ENCODE assay signal across 13 cellular contexts in the genomic region with DNA sequence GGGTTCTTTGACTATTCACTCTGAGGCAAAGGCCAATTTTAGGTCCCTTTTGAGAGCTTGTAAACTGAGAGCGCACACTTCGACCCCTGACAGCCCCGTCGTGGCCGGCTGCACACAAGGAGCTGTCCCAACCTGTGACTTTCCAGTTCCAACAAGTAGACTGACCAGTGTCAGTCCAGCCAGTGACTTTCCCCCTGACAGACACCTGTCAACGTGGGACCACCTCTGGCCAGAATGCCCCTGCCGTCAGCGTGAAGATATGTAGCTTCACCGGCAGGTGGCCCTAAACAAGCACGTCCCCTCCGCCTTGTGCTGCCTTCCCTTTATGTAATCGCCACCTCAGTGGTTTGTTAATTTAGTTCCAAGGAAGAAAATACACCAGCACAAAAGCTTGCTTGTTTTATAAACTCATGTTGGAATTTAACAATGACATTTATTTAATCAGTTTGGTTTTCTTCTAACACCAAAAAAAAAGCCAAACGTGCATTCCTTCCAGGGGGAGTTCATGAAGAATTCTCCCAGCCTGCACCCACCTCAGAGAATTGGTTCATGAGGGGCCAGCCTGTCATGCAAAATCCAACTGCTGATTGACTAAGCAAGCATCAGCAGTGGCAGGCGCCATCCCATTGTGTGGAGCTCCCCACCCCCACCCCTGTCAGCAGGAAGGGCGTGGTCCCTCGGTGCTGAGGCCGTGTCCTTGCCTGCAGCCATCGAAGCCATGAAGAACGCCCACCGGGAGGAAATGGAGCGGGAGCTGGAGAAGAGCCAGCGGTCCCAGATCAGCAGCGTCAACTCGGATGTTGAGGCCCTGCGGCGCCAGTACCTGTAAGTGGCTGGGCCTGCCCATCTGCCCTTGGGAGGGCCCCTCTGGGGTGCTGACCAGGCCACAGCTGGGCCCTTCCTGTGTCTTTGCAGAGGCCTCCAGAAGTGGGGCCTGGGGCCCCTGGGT. TPM values are rescaled to one million over a fixed set of nuclear protein-coding genes. Genes with fewer than 3 reads are reported as not detected.
DNase-seq lines count a peak whose midpoint lies in the region; ATAC-seq, FAIRE-seq and TF ChIP-seq lines count a peak whose summit lies in the region.
"Had no signal": no experiment of that assay in that cellular context is flagged by ENCODE, and none has a peak within 500 bp of the region (broad histone marks: within the 10 kb centered on the region; RNA-seq: fewer than 3 reads in every experiment).

No MANE protein-coding gene starts in this region.

- no peak for DNase-seq in activated naive CD8-positive, alpha-beta T cell treated with anti-CD3 and anti-CD28 coated beads for 36 hours
- DNase-seq in astrocyte (ENCODE audit: low read depth) (no peak), right atrium auricular region (ENCODE audit: low spot score) (peak; percentile 64), type B pancreatic cell (ENCODE audit: extremely low spot score, unreplicated experiment) (no peak)
- no peak for DNase-seq in activated naive CD4-positive, alpha-beta T cell treated with anti-CD3 and anti-CD28 coated beads for 36 hours
- DNase-seq: activated CD4-positive, alpha-beta T cell treated with anti-CD3 and anti-CD28 coated beads, Interleukin-2, amount 10 ng/mL, durations not matched to agents 24 days and 14 days; GDM1; stimulated activated naive CD4-positive, alpha-beta T cell had no signal

- peaks cover 5% of the 10 kb centered on the region for H3K79me2 ChIP-seq in astrocyte (ENCODE audit: insufficient read depth, low read length)

- no peak overlapping the region for H3K4me3 Mint-ChIP-seq in activated naive CD8-positive, alpha-beta T cell
- H3K4me3 Mint-ChIP-seq in activated naive CD8-positive, alpha-beta T cell treated with anti-CD3 and anti-CD28 coated beads for 36 hours, result no peak overlapping the region
- no peak overlapping the region for H3K4me3 Mint-ChIP-seq in astrocyte (ENCODE audit: unreplicated experiment)
- no peak overlapping the region for H3K4me3 Mint-ChIP-seq in type B pancreatic cell
- no peak overlapping the region for H3K4me3 Mint-ChIP-seq in activated naive CD4-positive, alpha-beta T cell treated with anti-CD3 and anti-CD28 coated beads for 36 hours
- H3K4me3 Mint-ChIP-seq: activated CD4-positive, alpha-beta T cell treated with anti-CD3 and anti-CD28 coated beads, Interleukin-2, amount 10 ng/mL, durations not matched to agents 24 days and 14 days had no signal

- peak overlapping the region; percentile 50 for H3K27ac Mint-ChIP-seq in activated naive CD8-positive, alpha-beta T cell
- H3K27ac Mint-ChIP-seq in activated naive CD8-positive, alpha-beta T cell treated with anti-CD3 and anti-CD28 coated beads for 36 hours, result no peak overlapping the region
- H3K27ac Mint-ChIP-seq in astrocyte (ENCODE audit: unreplicated experiment) (no peak overlapping the region), type B pancreatic cell (no peak overlapping the region)
- H3K27ac Mint-ChIP-seq in activated naive CD4-positive, alpha-beta T cell treated with anti-CD3 and anti-CD28 coated beads for 36 hours, result no peak overlapping the region

- no peaks in the 10 kb centered on the region for H3K27me3 ChIP-seq in astrocyte (ENCODE audit: insufficient read depth, low read length)
- no peaks in the 10 kb centered on the region for H3K27me3 ChIP-seq in right atrium auricular region

- H3K9ac ChIP-seq in astrocyte (ENCODE audit: low read length), result no peak overlapping the region

- CTCF ChIA-PET in activated naive CD4-positive, alpha-beta T cell treated with anti-CD3 and anti-CD28 coated beads for 36 hours (lab: Charles Lee), result interaction anchor here (0.7 to 1.0 kb wide), 2 partner anchors 9 to 24 kb away, joined by 3 read pairs; no protein-coding TSS in a partner anchor

- H3K36me3 Mint-ChIP-seq in activated naive CD8-positive, alpha-beta T cell, result peaks cover 2% of the 10 kb centered on the region
- H3K36me3 Mint-ChIP-seq in activated naive CD8-positive, alpha-beta T cell treated with anti-CD3 and anti-CD28 coated beads for 36 hours, result peaks cover 13% of the 10 kb centered on the region
- peaks cover 21% of the 10 kb centered on the region for H3K36me3 Mint-ChIP-seq in astrocyte (ENCODE audit: low read depth, unreplicated experiment)
- peaks cover 4% of the 10 kb centered on the region for H3K36me3 Mint-ChIP-seq in type B pancreatic cell
- H3K36me3 Mint-ChIP-seq in activated naive CD4-positive, alpha-beta T cell treated with anti-CD3 and anti-CD28 coated beads for 36 hours (ENCODE audit: low read depth), result peaks cover 14% of the 10 kb centered on the region

- H3K4me1 ChIP-seq in astrocyte (ENCODE audit: insufficient read depth, low read length) (no peaks in the 10 kb centered on the region), right atrium auricular region (peaks cover 0 to 21% of the 10 kb centered on the region in 2 donors)

- H2AFZ ChIP-seq in astrocyte (ENCODE audit: low read depth, low read length), result no peak overlapping the region

- H3K4me3 ChIP-seq in astrocyte (ENCODE audit: insufficient read depth, low read depth, low read length) (no peak overlapping the region), right atrium auricular region (no peak overlapping the region)

- H3K4me2 ChIP-seq in astrocyte (ENCODE audit: low read length), result no peak overlapping the region

- H3K9me3 ChIP-seq in astrocyte (ENCODE audit: insufficient read depth, low read depth, low read length) (no peaks in the 10 kb centered on the region), right atrium auricular region (no peaks in the 10 kb centered on the region)

- intact Hi-C loops in activated naive CD4-positive, alpha-beta T cell treated with anti-CD3 and anti-CD28 coated beads for 36 hours (cut with micrococcal nuclease), result loop anchor here (10.0 kb wide), 1 partner anchor 683 kb away; no protein-coding TSS in a partner anchor

- TF ChIP-seq CTCF in astrocyte (IDR thresholded peaks at IDR 0.05; ENCODE audit: insufficient read depth, low read depth, low read length) (peak; percentile 3), right atrium auricular region (IDR thresholded peaks at IDR 0.05) (no peak), type B pancreatic cell (conservative IDR thresholded peaks at IDR 0.05) (peak; percentile 46)

- H3K9me3 Mint-ChIP-seq in activated naive CD8-positive, alpha-beta T cell (ENCODE audit: low read depth), result no peaks in the 10 kb centered on the region
- H3K9me3 Mint-ChIP-seq in activated naive CD8-positive, alpha-beta T cell treated with anti-CD3 and anti-CD28 coated beads for 36 hours, result no peaks in the 10 kb centered on the region
- no peaks in the 10 kb centered on the region for H3K9me3 Mint-ChIP-seq in astrocyte (ENCODE audit: unreplicated experiment)
- no peaks in the 10 kb centered on the region for H3K9me3 Mint-ChIP-seq in type B pancreatic cell
- H3K9me3 Mint-ChIP-seq in activated naive CD4-positive, alpha-beta T cell treated with anti-CD3 and anti-CD28 coated beads for 36 hours, result no peaks in the 10 kb centered on the region
- H3K9me3 Mint-ChIP-seq: activated CD4-positive, alpha-beta T cell treated with anti-CD3 and anti-CD28 coated beads, Interleukin-2, amount 10 ng/mL, durations not matched to agents 24 days and 14 days had no signal

- H3K27ac ChIP-seq in astrocyte (ENCODE audit: low read depth, low read length), result no peak overlapping the region
- peak overlapping the region in 1 of 2 donors; percentile 5 for H3K27ac ChIP-seq in right atrium auricular region

- no peak for ATAC-seq in GM18867 (IDR thresholded peaks at IDR 0.05; ENCODE audit: unreplicated experiment)
- no peak for ATAC-seq in GM18907 (IDR thresholded peaks at IDR 0.05; ENCODE audit: unreplicated experiment)

- peaks cover 24% of the 10 kb centered on the region for H4K20me1 ChIP-seq in astrocyte (ENCODE audit: insufficient read depth, low read length)

- no peaks in the 10 kb centered on the region for H3K27me3 Mint-ChIP-seq in activated naive CD8-positive, alpha-beta T cell
- no peaks in the 10 kb centered on the region for H3K27me3 Mint-ChIP-seq in activated naive CD8-positive, alpha-beta T cell treated with anti-CD3 and anti-CD28 coated beads for 36 hours
- no peaks in the 10 kb centered on the region for H3K27me3 Mint-ChIP-seq in astrocyte (ENCODE audit: low read depth, unreplicated experiment)
- no peaks in the 10 kb centered on the region for H3K27me3 Mint-ChIP-seq in type B pancreatic cell
- no peaks in the 10 kb centered on the region for H3K27me3 Mint-ChIP-seq in activated naive CD4-positive, alpha-beta T cell treated with anti-CD3 and anti-CD28 coated beads for 36 hours (ENCODE audit: low read depth)
- H3K27me3 Mint-ChIP-seq: activated CD4-positive, alpha-beta T cell treated with anti-CD3 and anti-CD28 coated beads, Interleukin-2, amount 10 ng/mL, durations not matched to agents 24 days and 14 days had no signal

- H3K4me1 Mint-ChIP-seq in activated naive CD8-positive, alpha-beta T cell (ENCODE audit: low read depth), result peaks cover 27% of the 10 kb centered on the region
- peaks cover 11% of the 10 kb centered on the region for H3K4me1 Mint-ChIP-seq in activated naive CD8-positive, alpha-beta T cell treated with anti-CD3 and anti-CD28 coated beads for 36 hours
- H3K4me1 Mint-ChIP-seq in astrocyte (ENCODE audit: low read depth, unreplicated experiment) (no peaks in the 10 kb centered on the region), type B pancreatic cell (ENCODE audit: unreplicated experiment) (no peaks in the 10 kb centered on the region)
- peaks cover 53% of the 10 kb centered on the region for H3K4me1 Mint-ChIP-seq in activated naive CD4-positive, alpha-beta T cell treated with anti-CD3 and anti-CD28 coated beads for 36 hours (ENCODE audit: low read depth)

- no peak for FAIRE-seq in astrocyte (lab: Jason Lieb, UNC)
- FAIRE-seq: endometrium, H1 had no signal

- H3K36me3 ChIP-seq in astrocyte (ENCODE audit: insufficient read depth, low read length) (peaks cover 51% of the 10 kb centered on the region), right atrium auricular region (peaks cover 77% of the 10 kb centered on the region)

RNA-seq across cellular contexts. Expression of a gene that starts 33.9 kb away (rescaled TPM):
- 10 to 100 TPM; 19.4 to 19.5 TPM for total RNA-seq in activated naive CD8-positive, alpha-beta T cell treated with anti-CD3 and anti-CD28 coated beads for 36 hours
- total RNA-seq in astrocyte (0.31 and 0.64 TPM in 2 replicates), right atrium auricular region (1 to 10 TPM; 3.1 to 6.8 TPM), type B pancreatic cell (ENCODE audit: low replicate concordance) (0.43 and 1.5 TPM in 2 replicates)
- 1 to 10 TPM; 5.3 to 5.4 TPM for total RNA-seq in activated naive CD4-positive, alpha-beta T cell treated with anti-CD3 and anti-CD28 coated beads for 36 hours

Comparison
In these comparisons a context has a peak if more than half of its experiments do, and no peak if none do; other contexts are left out.
1. CTCF ChIP-seq: peak in astrocyte (single experiment) and type B pancreatic cell (single experiment); none in right atrium auricular region (0 of 2).